In the genomic region with DNA sequence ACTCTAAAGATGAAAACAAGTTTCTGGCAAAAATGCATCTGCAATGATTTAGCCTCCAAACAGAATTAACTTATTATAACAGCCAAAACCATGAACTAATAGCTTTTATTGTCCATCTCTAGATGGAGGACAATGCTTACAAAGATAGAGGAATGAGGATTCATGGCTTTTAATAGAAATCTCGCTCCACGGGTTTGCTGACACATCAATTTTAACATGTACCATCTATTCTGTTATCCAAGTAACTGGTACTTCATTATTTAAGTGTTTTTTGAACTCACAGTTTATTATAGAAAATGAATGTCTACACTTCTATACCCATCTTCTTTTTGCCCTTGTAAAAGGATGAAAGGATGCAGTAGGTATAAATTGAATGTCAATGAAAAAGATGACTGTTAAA, we compare ENCODE assay signal across 30 cellular contexts.
"Had no signal": no experiment of that assay in that cellular context is flagged by ENCODE, and none has a peak within 500 bp of the region (broad histone marks: within the 10 kb centered on the region; RNA-seq: fewer than 3 reads in every experiment).

No MANE protein-coding gene starts in this region.

- H3K27me3 ChIP-seq: ascending aorta, cardiac muscle cell had no signal

- DNase-seq: activated B cell treated with CpG ODN at 0.5 μM for 24 hours; activated CD4-positive, alpha-beta memory T cell treated with anti-CD3 and anti-CD28 coated beads for 36 hours; activated CD4-positive, alpha-beta T cell treated with anti-CD3 and anti-CD28 coated beads for 4 hours; activated CD4-positive, alpha-beta T cell treated with anti-CD3 and anti-CD28 coated beads, Interleukin-2, amount 10 ng/mL, durations not matched to agents 24 days and 14 days; activated CD4-positive, alpha-beta T cell treated with anti-CD3 and anti-CD28 coated beads, Interleukin-2, amount 50 U/mL, for 1 hour; activated CD4-positive, alpha-beta T cell treated with anti-CD3 and anti-CD28 coated beads, Interleukin-2, amount 50 U/mL, for 4 hours; activated CD4-positive, CD25-positive, alpha-beta regulatory T cell treated with anti-CD3 and anti-CD28 coated beads, Interleukin-2, amount 50 U/mL, for 72 hours; activated CD8-positive, alpha-beta memory T cell treated with anti-CD3 and anti-CD28 coated beads, Interleukin-2, amount 50 U/mL, for 4 hours; activated CD8-positive, alpha-beta T cell treated with anti-CD3 and anti-CD28 coated beads for 36 hours; activated effector memory CD4-positive, alpha-beta T cell treated with Interleukin-2 at 50 U/mL for 16 hours; activated gamma-delta T cell; activated naive CD4-positive, alpha-beta T cell treated with anti-CD3 and anti-CD28 coated beads, Interleukin-2, amount 10 ng/mL, durations not matched to agents 7 days and 5 days; activated naive CD4-positive, alpha-beta T cell treated with Interleukin-2 at 50 U/mL for 16 hours; activated naive CD8-positive, alpha-beta T cell treated with anti-CD3 and anti-CD28 coated beads, Interleukin-2, amount 10 ng/mL, durations not matched to agents 7 days and 5 days; activated naive CD8-positive, alpha-beta T cell treated with anti-CD3 and anti-CD28 coated beads, Interleukin-2, amount 50 U/mL, for 24 hours; activated T-cell treated with anti-CD3 and anti-CD28 coated beads for 4 hours; activated T-cell treated with anti-CD3 and anti-CD28 coated beads, Interleukin-2, amount 50 U/mL, for 1 hour; activated T-cell treated with anti-CD3 and anti-CD28 coated beads, Interleukin-2, amount 50 U/mL, for 4 hours; activated T-cell treated with anti-CD3 and anti-CD28 coated beads, Interleukin-2, amount 50 U/mL, for 72 hours; amygdala; anterior cingulate cortex; caudate nucleus; cerebellar nuclear complex; T-helper 2 cell; T-helper 9 cell had no signal

- H3K4me3 ChIP-seq: ascending aorta, cardiac muscle cell had no signal

- FAIRE-seq: bronchial epithelial cell had no signal

- H3K27ac ChIP-seq: ascending aorta, cardiac muscle cell, VCaP had no signal

- H3K9me3 ChIP-seq: ascending aorta had no signal

- ATAC-seq: activated CD8-positive, alpha-beta T cell treated with anti-CD3 and anti-CD28 coated beads for 36 hours; activated naive CD8-positive, alpha-beta T cell treated with anti-CD3 and anti-CD28 coated beads, Interleukin-2, amount 50 U/mL, for 24 hours; activated T-cell treated with anti-CD3 and anti-CD28 coated beads, Interleukin-2, amount 50 U/mL, for 4 hours; activated T-cell treated with anti-CD3 and anti-CD28 coated beads, Interleukin-2, amount 50 U/mL, for 72 hours; activated T-helper 17 cell treated with anti-CD3 and anti-CD28 coated beads, Interleukin-2, amount 50 U/mL, for 72 hours had no signal

- H3K4me1 ChIP-seq: ascending aorta had no signal
